ENCODE assay signal across 14 cellular contexts in genomic region chr15:63517614-63518013, GRCh38. TPM values are rescaled to one million over a fixed set of nuclear protein-coding genes. Genes with fewer than 3 reads are reported as not detected.
DNase-seq lines count a peak whose midpoint lies in the region; ATAC-seq and TF ChIP-seq lines count a peak whose summit lies in the region.
"Had no signal": no experiment of that assay in that cellular context is flagged by ENCODE, and none has a peak within 500 bp of the region (broad histone marks: within the 10 kb centered on the region; RNA-seq: fewer than 3 reads in every experiment).

No MANE protein-coding gene starts in this region.

- TF ChIP-seq CTCF in type B pancreatic cell (conservative IDR thresholded peaks at IDR 0.05), result no peak

- peak; percentile 90 for ATAC-seq in central memory CD8-positive, alpha-beta T cell (replicated peaks; ENCODE audit: extremely low read depth, poor library complexity, severe bottlenecking)
- peak; percentile 78 for ATAC-seq in naive thymus-derived CD4-positive, alpha-beta T cell
- no peak for ATAC-seq in HG03159 (IDR thresholded peaks at IDR 0.05; ENCODE audit: unreplicated experiment)

- no peaks in the 10 kb centered on the region for H3K27me3 Mint-ChIP-seq in CD8-positive, alpha-beta memory T cell
- no peaks in the 10 kb centered on the region for H3K27me3 Mint-ChIP-seq in central memory CD8-positive, alpha-beta T cell
- H3K27me3 Mint-ChIP-seq in naive thymus-derived CD4-positive, alpha-beta T cell, result no peaks in the 10 kb centered on the region
- no peaks in the 10 kb centered on the region for H3K27me3 Mint-ChIP-seq in type B pancreatic cell

- H3K4me1 Mint-ChIP-seq in CD8-positive, alpha-beta memory T cell, result peaks cover 87 to 99% (median 97%) of the 10 kb centered on the region in 3 donors
- peaks cover 79% of the 10 kb centered on the region for H3K4me1 Mint-ChIP-seq in central memory CD8-positive, alpha-beta T cell
- H3K4me1 Mint-ChIP-seq in naive thymus-derived CD4-positive, alpha-beta T cell, result peaks cover 39 to 100% (median 97%) of the 10 kb centered on the region in 7 donors
- H3K4me1 Mint-ChIP-seq in type B pancreatic cell (ENCODE audit: unreplicated experiment), result peaks cover 55% of the 10 kb centered on the region

- H3K36me3 Mint-ChIP-seq in CD8-positive, alpha-beta memory T cell, result peaks cover 0 to 4% (median 2%) of the 10 kb centered on the region in 3 donors
- H3K36me3 Mint-ChIP-seq in central memory CD8-positive, alpha-beta T cell (ENCODE audit: insufficient read depth), result peaks cover 5% of the 10 kb centered on the region
- no peaks in the 10 kb centered on the region for H3K36me3 Mint-ChIP-seq in naive thymus-derived CD4-positive, alpha-beta T cell
- no peaks in the 10 kb centered on the region for H3K36me3 Mint-ChIP-seq in type B pancreatic cell

- H3K4me3 Mint-ChIP-seq in CD8-positive, alpha-beta memory T cell, result peak overlapping the region; percentile 7 to 51 (median 20)
- peak overlapping the region; percentile 49 for H3K4me3 Mint-ChIP-seq in central memory CD8-positive, alpha-beta T cell
- peak overlapping the region; percentile 9 to 77 (median 65) for H3K4me3 Mint-ChIP-seq in naive thymus-derived CD4-positive, alpha-beta T cell
- no peak overlapping the region for H3K4me3 Mint-ChIP-seq in type B pancreatic cell

- H3K27ac Mint-ChIP-seq in CD8-positive, alpha-beta memory T cell, result peak overlapping the region; percentile 43 to 87 (median 76)
- H3K27ac Mint-ChIP-seq in central memory CD8-positive, alpha-beta T cell (ENCODE audit: low read depth), result peak overlapping the region; percentile 82
- H3K27ac Mint-ChIP-seq in naive thymus-derived CD4-positive, alpha-beta T cell, result peak overlapping the region; percentile 5 to 94 (median 66)
- no peak overlapping the region for H3K27ac Mint-ChIP-seq in type B pancreatic cell

- H3K9me3 ChIP-seq in CD8-positive, alpha-beta memory T cell (ENCODE audit: low read length), result no peaks in the 10 kb centered on the region
- no peaks in the 10 kb centered on the region for H3K9me3 ChIP-seq in naive thymus-derived CD4-positive, alpha-beta T cell (ENCODE audit: control insufficient read depth in 2 of 3, low read length in 3 of 3)
- H3K9me3 ChIP-seq: Caco-2, SJCRH30, upper lobe of left lung had no signal

- H3K4me3 ChIP-seq in CD8-positive, alpha-beta memory T cell (ENCODE audit: low read length), result no peak overlapping the region
- H3K4me3 ChIP-seq in naive thymus-derived CD4-positive, alpha-beta T cell (ENCODE audit: low read length), result no peak overlapping the region
- H3K4me3 ChIP-seq: SJCRH30, upper lobe of left lung had no signal

- POLR2A ChIA-PET in CD8-positive, alpha-beta memory T cell (lab: Charles Lee), result interaction anchor here (1.0 to 3.3 kb wide), 3 partner anchors 10 to 21 kb away, joined by 5 to 19 read pairs (median 5); no protein-coding TSS in a partner anchor
- POLR2A ChIA-PET in naive thymus-derived CD4-positive, alpha-beta T cell (lab: Charles Lee), result interaction anchor here (1.1 to 1.6 kb wide), 3 partner anchors 10 to 16 kb away, joined by 4 to 11 read pairs (median 10); partner anchors contain the start of gene USP3

- H3K9me3 Mint-ChIP-seq in CD8-positive, alpha-beta memory T cell, result no peaks in the 10 kb centered on the region
- H3K9me3 Mint-ChIP-seq in central memory CD8-positive, alpha-beta T cell, result no peaks in the 10 kb centered on the region
- no peaks in the 10 kb centered on the region for H3K9me3 Mint-ChIP-seq in naive thymus-derived CD4-positive, alpha-beta T cell
- H3K9me3 Mint-ChIP-seq in type B pancreatic cell, result no peaks in the 10 kb centered on the region

- no peaks in the 10 kb centered on the region for H3K36me3 ChIP-seq in CD8-positive, alpha-beta memory T cell (ENCODE audit: insufficient read depth, low read length)
- no peaks in the 10 kb centered on the region for H3K36me3 ChIP-seq in naive thymus-derived CD4-positive, alpha-beta T cell (ENCODE audit: control insufficient read depth in 2 of 3, insufficient read depth in 3 of 3, low read length in 3 of 3)
- H3K36me3 ChIP-seq: SJCRH30, upper lobe of left lung had no signal

- peaks cover 90% of the 10 kb centered on the region for H3K4me1 ChIP-seq in CD8-positive, alpha-beta memory T cell (ENCODE audit: insufficient read depth, low read length)
- H3K4me1 ChIP-seq in naive thymus-derived CD4-positive, alpha-beta T cell (ENCODE audit: control insufficient read depth in 2 of 2, insufficient read depth in 2 of 2, low read length in 2 of 2), result peaks cover 57 to 70% of the 10 kb centered on the region in 2 donors
- H3K4me1 ChIP-seq: SJCRH30 had no signal

- H3K27ac ChIP-seq in CD8-positive, alpha-beta memory T cell (ENCODE audit: low read depth, low read length), result no peak overlapping the region
- peak overlapping the region; percentile 45 for H3K27ac ChIP-seq in naive thymus-derived CD4-positive, alpha-beta T cell (ENCODE audit: low read depth, low read length)
- H3K27ac ChIP-seq: SJCRH30, upper lobe of left lung had no signal

- no peaks in the 10 kb centered on the region for H3K27me3 ChIP-seq in CD8-positive, alpha-beta memory T cell (ENCODE audit: insufficient read depth, low read length, poor library complexity, severe bottlenecking)
- no peaks in the 10 kb centered on the region for H3K27me3 ChIP-seq in naive thymus-derived CD4-positive, alpha-beta T cell (ENCODE audit: control insufficient read depth in 2 of 2, insufficient read depth in 2 of 2, low read length in 2 of 2)
- H3K27me3 ChIP-seq: SJCRH30, upper lobe of left lung had no signal

- intact Hi-C loops in naive thymus-derived CD4-positive, alpha-beta T cell (cut with micrococcal nuclease), result loop anchor here in 1 of 2 donors (1.0 to 2.0 kb wide), 2 partner anchors 9 to 35 kb away; no protein-coding TSS in a partner anchor

- DNase-seq in CD8-positive, alpha-beta memory T cell, result no peak
- DNase-seq in LoVo (ENCODE audit: low spot score) (peak; percentile 55), type B pancreatic cell (ENCODE audit: extremely low spot score, unreplicated experiment) (no peak), NCI-H69 (lab: John Stamatoyannopoulos, UW) (no peak), GM19238 (ENCODE audit: insufficient read length, low spot score) (no peak)
- DNase-seq in central memory CD8-positive, alpha-beta T cell (ENCODE audit: low spot score in 2 of 2), result no peak
- DNase-seq in naive thymus-derived CD4-positive, alpha-beta T cell, result no peak
- DNase-seq: Caco-2; hypothalamus; NCI-H187; SJCRH30; stimulated activated CD4-positive, alpha-beta T cell treated with anti-CD3 and anti-CD28 coated beads, Interleukin-4, amount 100 ng/mL, for 24 hours; upper lobe of left lung had no signal

- CTCF ChIA-PET in CD8-positive, alpha-beta memory T cell (lab: Charles Lee), result interaction anchor here (1.2 to 2.7 kb wide), 4 partner anchors 12 to 51 kb away, joined by 3 to 9 read pairs (median 6); no protein-coding TSS in a partner anchor
- CTCF ChIA-PET in naive thymus-derived CD4-positive, alpha-beta T cell (lab: Charles Lee), result interaction anchor here (0.9 to 1.2 kb wide), 4 partner anchors 11 to 42 kb away, joined by 3 to 6 read pairs (median 3); no protein-coding TSS in a partner anchor

RNA-seq across cellular contexts. Expression of gene USP3, which starts 13.2 kb away (rescaled TPM):
- total RNA-seq in CD8-positive, alpha-beta memory T cell, result 10 to 100 TPM; 36.6 to 38.0 TPM
- polyA plus RNA-seq in CD8-positive, alpha-beta memory T cell, result 50.7 TPM
- total RNA-seq in naive thymus-derived CD4-positive, alpha-beta T cell, result 100 to 1,000 TPM in 4 of 5 experiments, 10 to 100 TPM in 1; 64.2 to 288 (median 155) TPM
- polyA plus RNA-seq in naive thymus-derived CD4-positive, alpha-beta T cell, result 10 to 100 TPM; 53.3 to 62.8 TPM
- 42.3 and 57.3 TPM in 2 replicates for total RNA-seq in type B pancreatic cell (ENCODE audit: low replicate concordance)
